ENCODE assay signal across 1 cellular context in the genomic region with DNA sequence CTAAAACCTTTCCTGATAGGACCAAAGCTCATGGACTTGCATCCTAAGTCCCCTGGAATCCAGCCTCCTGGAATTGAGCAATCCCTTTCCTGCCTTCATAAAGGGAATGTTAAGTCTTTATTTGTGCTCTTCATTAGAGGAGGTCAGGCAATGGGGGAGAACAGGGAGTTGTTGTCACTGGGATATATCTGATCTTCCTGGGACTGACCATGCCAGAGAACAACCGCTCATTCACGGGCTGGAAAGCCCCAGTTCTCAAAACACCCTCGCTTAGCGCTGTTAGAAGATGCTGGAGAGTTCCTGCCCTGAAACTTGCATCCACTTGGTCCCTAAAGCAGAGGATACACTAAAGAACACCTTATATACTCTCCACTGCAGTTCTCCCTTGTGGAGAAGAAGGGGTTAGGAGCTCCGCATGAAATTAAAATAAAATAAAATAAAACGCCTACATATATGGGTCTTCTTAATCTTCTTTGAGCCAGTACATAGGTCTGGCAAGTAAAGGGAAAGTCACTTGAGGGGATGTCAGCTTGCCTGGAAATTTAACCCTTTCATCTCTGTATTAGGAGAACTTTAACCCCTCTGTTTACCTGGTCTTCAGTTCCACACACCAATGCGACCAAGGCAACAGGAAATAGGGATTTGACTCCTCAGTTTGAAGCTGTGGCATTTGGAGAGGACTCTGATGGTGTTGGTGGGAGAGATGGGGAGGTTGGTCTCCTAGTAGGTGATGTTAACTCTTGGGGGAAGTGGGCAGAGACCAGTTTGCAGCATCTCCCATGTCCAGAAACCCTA.
TF ChIP-seq lines count a peak whose summit lies in the region.

No MANE protein-coding gene starts in this region.

TF ChIP-seq in SK-N-SH treated with all-trans-retinoic acid at 6 μM for 48 hours, 23 proteins besides CTCF, POLR2A, EP300 and RAD21 (continued from another document):
- TF ChIP-seq, protein P1, sequence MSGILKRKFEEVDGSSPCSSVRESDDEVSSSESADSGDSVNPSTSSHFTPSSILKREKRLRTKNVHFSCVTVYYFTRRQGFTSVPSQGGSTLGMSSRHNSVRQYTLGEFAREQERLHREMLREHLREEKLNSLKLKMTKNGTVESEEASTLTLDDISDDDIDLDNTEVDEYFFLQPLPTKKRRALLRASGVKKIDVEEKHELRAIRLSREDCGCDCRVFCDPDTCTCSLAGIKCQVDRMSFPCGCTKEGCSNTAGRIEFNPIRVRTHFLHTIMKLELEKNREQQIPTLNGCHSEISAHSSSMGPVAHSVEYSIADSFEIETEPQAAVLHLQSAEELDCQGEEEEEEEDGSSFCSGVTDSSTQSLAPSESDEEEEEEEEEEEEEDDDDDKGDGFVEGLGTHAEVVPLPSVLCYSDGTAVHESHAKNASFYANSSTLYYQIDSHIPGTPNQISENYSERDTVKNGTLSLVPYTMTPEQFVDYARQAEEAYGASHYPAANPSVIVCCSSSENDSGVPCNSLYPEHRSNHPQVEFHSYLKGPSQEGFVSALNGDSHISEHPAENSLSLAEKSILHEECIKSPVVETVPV (CRISPR knock-in tag; IDR thresholded peaks at IDR 0.05): no peak
- TF ChIP-seq BACH2 (CRISPR knock-in tag; IDR thresholded peaks at IDR 0.05; ENCODE audit: borderline replicate concordance) (no peak), GLIS3 (CRISPR knock-in tag; IDR thresholded peaks at IDR 0.05) (no peak), ZNF8 (CRISPR knock-in tag; IDR thresholded peaks at IDR 0.05) (no peak), ZNF70 (CRISPR knock-in tag; IDR thresholded peaks at IDR 0.05) (no peak), ZC3H10 (CRISPR knock-in tag; IDR thresholded peaks at IDR 0.05) (no peak), TOX (CRISPR knock-in tag; IDR thresholded peaks at IDR 0.05; ENCODE audit: borderline replicate concordance) (no peak)
